In genomic region chr20:49675368-49676151, GRCh38 we compare ENCODE assay signal across 9 cellular contexts. TPM values are rescaled to one million over a fixed set of nuclear protein-coding genes. Genes with fewer than 3 reads are reported as not detected.
DNase-seq lines count a peak whose midpoint lies in the region; ATAC-seq and TF ChIP-seq lines count a peak whose summit lies in the region.
"Had no signal": no experiment of that assay in that cellular context is flagged by ENCODE, and none has a peak within 500 bp of the region (broad histone marks: within the 10 kb centered on the region; RNA-seq: fewer than 3 reads in every experiment).

No MANE protein-coding gene starts in this region.

- H3K27ac ChIP-seq in SK-N-SH (ENCODE audit: low read depth in 2 of 2, low read length in 1 of 2) (peak overlapping the region in 1 of 2 experiments; percentile 58; a peak in 1 of 4 replicates), subcutaneous abdominal adipose tissue (ENCODE audit: low read depth, low read length) (peak overlapping the region; percentile 97)
- H3K27ac ChIP-seq: 22Rv1 had no signal

- H3K9me3 Mint-ChIP-seq in dendritic cell treated with granulocyte-macrophage colony-stimulating factor and Interleukin-4, amounts not matched to agents 40 ng/mL and 50 ng/mL, for 4 days: no peaks in the 10 kb centered on the region

- H3K27me3 Mint-ChIP-seq in dendritic cell treated with granulocyte-macrophage colony-stimulating factor and Interleukin-4, amounts not matched to agents 40 ng/mL and 50 ng/mL, for 4 days: no peaks in the 10 kb centered on the region

- POLR2A ChIA-PET in SK-N-SH (lab: Yijun Ruan, JAX): interaction anchor here (0.6 kb wide), 1 partner anchor 328 kb away, joined by 3 read pairs; no protein-coding TSS in a partner anchor

- peaks cover 82% of the 10 kb centered on the region for H3K4me1 Mint-ChIP-seq in dendritic cell treated with granulocyte-macrophage colony-stimulating factor and Interleukin-4, amounts not matched to agents 40 ng/mL and 50 ng/mL, for 4 days (ENCODE audit: low read depth)

- H3K4me2 ChIP-seq in SK-N-SH: no peak overlapping the region

- H3K9ac ChIP-seq in SK-N-SH (no peak overlapping the region), subcutaneous abdominal adipose tissue (ENCODE audit: low read length in 5 of 5) (peak overlapping the region in 3 of 5 donors; percentile 35 to 45 (median 40))

- H3K79me2 ChIP-seq in SK-N-SH (ENCODE audit: insufficient read depth): peaks cover 100% of the 10 kb centered on the region

- peaks cover 6% of the 10 kb centered on the region for H3F3A ChIP-seq in SK-N-SH (replicated peaks; ENCODE audit: insufficient read depth)

- TF ChIP-seq CTCF in SK-N-SH (IDR thresholded peaks at IDR 0.05): no peak

- 65% methylated on average over 9 of the region's 9 CpGs for WGBS in SK-N-SH (ENCODE audit: low lambda C conversion rate)

- peak overlapping the region; percentile 88 for H3K27ac Mint-ChIP-seq in dendritic cell treated with granulocyte-macrophage colony-stimulating factor and Interleukin-4, amounts not matched to agents 40 ng/mL and 50 ng/mL, for 4 days

- H4K20me1 ChIP-seq in SK-N-SH (ENCODE audit: insufficient read depth): peaks cover 59% of the 10 kb centered on the region

- H2AFZ ChIP-seq in SK-N-SH (ENCODE audit: low read depth): no peak overlapping the region

- intact Hi-C loops in dendritic cell treated with granulocyte-macrophage colony-stimulating factor and Interleukin-4, amounts not matched to agents 40 ng/mL and 50 ng/mL, for 4 days (cut with micrococcal nuclease): loop anchor here (5.0 to 10.0 kb wide), 2 partner anchors 37 to 139 kb away; partner anchors contain the start of genes B4GALT5 and SLC9A8

- CTCF ChIA-PET in SK-N-SH (lab: Yijun Ruan, JAX): interaction anchor here (0.8 to 2.2 kb wide), 3 partner anchors 10 to 218 kb away, joined by 3 to 6 read pairs (median 3); no protein-coding TSS in a partner anchor

- no peaks in the 10 kb centered on the region for H3K36me3 ChIP-seq in SK-N-SH (replicated peaks in 1 of 2; ENCODE audit: control insufficient read depth in 1 of 2, insufficient read depth in 2 of 2, low read length in 1 of 2)
- no peaks in the 10 kb centered on the region for H3K36me3 ChIP-seq in subcutaneous abdominal adipose tissue (ENCODE audit: control insufficient read depth in 5 of 5, insufficient read depth in 5 of 5, low read length in 5 of 5)

- no peaks in the 10 kb centered on the region for H3K9me2 ChIP-seq in SK-N-SH

- DNase-seq in SK-N-SH (no peak), NCI-H2029 (lab: John Stamatoyannopoulos, UW) (no peak), OCI-M1 (lab: John Stamatoyannopoulos, UW) (no peak)
- DNase-seq in activated CD4-positive, CD25-positive, alpha-beta regulatory T cell treated with anti-CD3 and anti-CD28 coated beads, Interleukin-2, amount 50 U/mL, for 72 hours: no peak

- H3K27me3 ChIP-seq in SK-N-SH (ENCODE audit: insufficient read depth) (no peaks in the 10 kb centered on the region), subcutaneous abdominal adipose tissue (ENCODE audit: control insufficient read depth in 5 of 5, insufficient read depth in 4 of 5, low read length in 5 of 5) (no peaks in the 10 kb centered on the region)

- H3K9me3 ChIP-seq in SK-N-SH (no peaks in the 10 kb centered on the region), subcutaneous abdominal adipose tissue (ENCODE audit: control insufficient read depth in 5 of 5, low read length in 5 of 5) (no peaks in the 10 kb centered on the region)

- TF ChIP-seq EP300 in SK-N-SH (IDR thresholded peaks at IDR 0.05; ENCODE audit: borderline replicate concordance in 1 of 2, low read depth in 1 of 2, low read length in 1 of 2): no peak

- peaks cover 27 to 55% of the 10 kb centered on the region in 2 experiments; a peak in 3 of 4 replicates for H3K4me1 ChIP-seq in SK-N-SH (ENCODE audit: control insufficient read depth in 1 of 2, insufficient read depth in 2 of 2, low read depth in 1 of 2, low read length in 1 of 2)
- H3K4me1 ChIP-seq in subcutaneous abdominal adipose tissue (ENCODE audit: control insufficient read depth in 5 of 5, insufficient read depth in 5 of 5, low read length in 5 of 5): peaks cover 17 to 70% (median 62%) of the 10 kb centered on the region in 5 donors

- no peak for TF ChIP-seq RAD21 in SK-N-SH (IDR thresholded peaks at IDR 0.05; ENCODE audit: low read length)

- no peak; the same call in 2 of the 3 replicates for ATAC-seq in SK-N-SH treated with all-trans-retinoic acid at 6 μM for 48 hours
- ATAC-seq in HG03342 (IDR thresholded peaks at IDR 0.05; ENCODE audit: unreplicated experiment): peak; percentile 39

- H3K36me3 Mint-ChIP-seq in dendritic cell treated with granulocyte-macrophage colony-stimulating factor and Interleukin-4, amounts not matched to agents 40 ng/mL and 50 ng/mL, for 4 days (ENCODE audit: low read depth): no peaks in the 10 kb centered on the region

- no peak overlapping the region for H3K4me3 Mint-ChIP-seq in dendritic cell treated with granulocyte-macrophage colony-stimulating factor and Interleukin-4, amounts not matched to agents 40 ng/mL and 50 ng/mL, for 4 days

- no peak overlapping the region for H3K4me3 ChIP-seq in SK-N-SH (ENCODE audit: low read depth in 2 of 2, low read length in 1 of 2)
- H3K4me3 ChIP-seq in subcutaneous abdominal adipose tissue (ENCODE audit: low read depth in 1 of 5, low read length in 5 of 5): no peak overlapping the region

TF ChIP-seq in SK-N-SH, 30 proteins besides CTCF, POLR2A, EP300 and RAD21:
- TF ChIP-seq JUND (IDR thresholded peaks at IDR 0.05): 0 out of 2 replicates have a peak, but pooled peaks have one; percentile 2
- no peak for TF ChIP-seq SIN3A (IDR thresholded peaks at IDR 0.05; ENCODE audit: borderline replicate concordance, low read depth, low read length)
TF ChIP-seq in SK-N-SH: peak in this region for 1.

TF ChIP-seq in SK-N-SH treated with all-trans-retinoic acid at 6 μM for 48 hours, 23 proteins besides CTCF, POLR2A, EP300 and RAD21 (continues in another document):
- TF ChIP-seq OSR1 (CRISPR knock-in tag; IDR thresholded peaks at IDR 0.05): no peak
- no peak for TF ChIP-seq CSRNP3 (CRISPR knock-in tag; IDR thresholded peaks at IDR 0.05)
- TF ChIP-seq ZNF565 (CRISPR knock-in tag; conservative IDR thresholded peaks at IDR 0.05; ENCODE audit: low read depth): no peak
- TF ChIP-seq TOX (CRISPR knock-in tag; IDR thresholded peaks at IDR 0.05; ENCODE audit: borderline replicate concordance): no peak
- TF ChIP-seq POU6F1 (CRISPR knock-in tag; IDR thresholded peaks at IDR 0.05; ENCODE audit: borderline replicate concordance, low read depth): no peak
- no peak for TF ChIP-seq CREB5 (CRISPR knock-in tag; IDR thresholded peaks at IDR 0.05; ENCODE audit: low read depth)
- no peak for TF ChIP-seq ZC3H10 (CRISPR knock-in tag; IDR thresholded peaks at IDR 0.05)
- TF ChIP-seq ZNF70 (CRISPR knock-in tag; IDR thresholded peaks at IDR 0.05): no peak
- no peak for TF ChIP-seq CSDC2 (CRISPR knock-in tag; IDR thresholded peaks at IDR 0.05)
- TF ChIP-seq ISL1 (CRISPR knock-in tag; IDR thresholded peaks at IDR 0.05): no peak
- no peak for TF ChIP-seq RARB (CRISPR knock-in tag; IDR thresholded peaks at IDR 0.05)
- no peak for TF ChIP-seq ZFP30 (CRISPR knock-in tag; IDR thresholded peaks at IDR 0.05)
- no peak for TF ChIP-seq ZFP3 (CRISPR knock-in tag; IDR thresholded peaks at IDR 0.05)
- TF ChIP-seq BACH2 (CRISPR knock-in tag; IDR thresholded peaks at IDR 0.05; ENCODE audit: borderline replicate concordance): no peak
- no peak for TF ChIP-seq GLIS3 (CRISPR knock-in tag; IDR thresholded peaks at IDR 0.05)

RNA-seq across cellular contexts. Expression of gene B4GALT5, which starts 38.1 kb away (rescaled TPM):
- polyA plus RNA-seq in SK-N-SH (2012; rRNA removed): 35.1 and 40.5 TPM in 2 replicates
- 42.3 and 44.9 TPM in 2 replicates for polyA plus RNA-seq in SK-N-SH (2012; cell fraction: cytosol; rRNA removed)
- polyA plus RNA-seq in SK-N-SH (2012; cell fraction: nucleus; rRNA removed): 13.2 and 19.3 TPM in 2 replicates
